Comparison of ENCODE assay signal across 8 cellular contexts in the genomic region with DNA sequence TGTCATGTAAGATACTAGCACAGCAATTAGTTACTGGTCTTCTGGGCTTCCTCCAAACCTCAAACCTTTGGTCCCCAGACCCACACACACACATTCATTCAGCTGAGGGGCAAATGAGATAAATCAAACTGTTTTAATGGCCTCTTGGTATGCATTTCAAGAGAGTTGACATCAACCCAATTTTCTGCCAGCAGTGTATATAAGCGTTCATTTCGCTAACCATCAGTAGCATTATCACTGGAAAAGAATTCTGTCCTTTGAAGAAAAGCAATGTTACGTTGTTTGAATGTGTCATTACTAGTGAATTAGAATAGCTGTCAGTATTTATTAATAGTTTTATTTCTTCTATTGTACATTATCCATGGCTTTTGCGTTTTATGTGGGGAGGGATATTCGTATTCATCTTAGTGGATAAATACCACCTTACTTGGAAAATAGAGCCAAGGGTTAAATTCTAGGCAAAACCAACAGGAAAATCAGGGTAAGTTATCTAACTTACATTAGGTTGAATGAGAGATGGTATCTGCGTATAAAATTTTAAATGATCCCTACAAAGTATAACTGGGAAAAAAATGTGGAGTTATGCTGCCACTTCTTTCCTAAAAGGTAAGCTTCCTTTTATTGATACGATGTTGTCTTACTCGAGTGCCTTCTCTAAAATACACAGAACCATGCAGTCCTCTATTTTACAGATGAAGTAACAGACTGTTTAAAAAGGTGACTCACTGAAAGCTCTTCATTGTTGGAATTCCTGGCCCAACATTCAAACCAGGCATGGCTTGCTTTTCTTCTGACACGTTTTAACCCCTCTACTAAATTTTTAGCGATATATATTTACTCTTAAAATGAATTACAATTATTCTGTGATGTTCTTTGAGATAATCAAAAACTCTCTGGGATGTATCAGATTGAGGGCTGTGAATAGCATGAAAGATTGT. TPM values are rescaled to one million over a fixed set of nuclear protein-coding genes. Genes with fewer than 3 reads are reported as not detected.
DNase-seq lines count a peak whose midpoint lies in the region; ATAC-seq and TF ChIP-seq lines count a peak whose summit lies in the region.

No MANE protein-coding gene starts in this region.

- DNase-seq in DMS53 treated with DMSO at 0.1 percent for 48 hours (lab: John Stamatoyannopoulos, UW; ENCODE audit: unreplicated experiment): peak; percentile 54
- peak; percentile 62 to 85 for DNase-seq in cardiac fibroblast (ENCODE audit: low read depth in 2 of 2)
- no peak for DNase-seq in naive thymus-derived CD8-positive, alpha-beta T cell
- no peak for DNase-seq in NCI-H2029 (lab: John Stamatoyannopoulos, UW)
- DNase-seq in NCI-H1694 (lab: John Stamatoyannopoulos, UW): no peak
- no peak for DNase-seq in NCI-H524 treated with DMSO at 0.1 percent for 48 hours (lab: John Stamatoyannopoulos, UW)

- no peaks in the 10 kb centered on the region for H3K9me2 ChIP-seq in Loucy (replicated peaks; ENCODE audit: low read depth, low read length)

- no peaks in the 10 kb centered on the region for H3K27me3 ChIP-seq in Loucy (ENCODE audit: insufficient read depth, low read length, poor library complexity, severe bottlenecking)

- H3K27me3 Mint-ChIP-seq in naive thymus-derived CD8-positive, alpha-beta T cell: peaks cover 0 to 4% (median 0%) of the 10 kb centered on the region in 5 donors

- no peaks in the 10 kb centered on the region for H3K36me3 ChIP-seq in Loucy (ENCODE audit: insufficient read depth, low read length)

- no peak for ATAC-seq in naive thymus-derived CD8-positive, alpha-beta T cell
- no peak for ATAC-seq in esophagus mucosa

- POLR2A ChIA-PET in naive thymus-derived CD8-positive, alpha-beta T cell (lab: Charles Lee): no interaction called here

- TF ChIP-seq CTCF in Loucy (conservative IDR thresholded peaks at IDR 0.05; ENCODE audit: low read length) (no peak), cardiac fibroblast (IDR thresholded peaks at IDR 0.05; ENCODE audit: low read depth, low read length) (no peak)

- H3K79me2 ChIP-seq in Loucy (ENCODE audit: insufficient read depth, low read length): peaks cover 44% of the 10 kb centered on the region

- H3K4me1 ChIP-seq in Loucy (ENCODE audit: insufficient read depth, low read length, poor library complexity, severe bottlenecking): peaks cover 35% of the 10 kb centered on the region

- no peaks in the 10 kb centered on the region for H3K9me3 Mint-ChIP-seq in naive thymus-derived CD8-positive, alpha-beta T cell

- peak overlapping the region; percentile 83 for H3K9ac ChIP-seq in Loucy (ENCODE audit: low read depth, low read length, poor library complexity, severe bottlenecking)

- peak overlapping the region; percentile 46 to 94 (median 90) for H3K4me3 Mint-ChIP-seq in naive thymus-derived CD8-positive, alpha-beta T cell

- no peaks in the 10 kb centered on the region for H3K9me3 ChIP-seq in Loucy (ENCODE audit: insufficient read depth, low read depth, low read length)

- H3K4me3 ChIP-seq in Loucy (ENCODE audit: low read length, poor library complexity, severe bottlenecking) (peak overlapping the region; percentile 87), cardiac fibroblast (replicated peaks in 1 of 2; ENCODE audit: low read depth in 2 of 2, low read length in 2 of 2) (peak overlapping the region in 1 of 2 donors; percentile 76)

- H4K20me1 ChIP-seq in Loucy (ENCODE audit: insufficient read depth, low read length, poor library complexity, severe bottlenecking): peaks cover 19% of the 10 kb centered on the region

- H2AFZ ChIP-seq in Loucy (ENCODE audit: low read length): no peak overlapping the region

- H3K4me1 Mint-ChIP-seq in naive thymus-derived CD8-positive, alpha-beta T cell: peaks cover 16 to 48% (median 38%) of the 10 kb centered on the region in 4 donors

- 0 out of 2 replicates have a peak, but pooled peaks cover 2% of the 10 kb centered on the region for H3F3A ChIP-seq in Loucy (ENCODE audit: low read depth)

- peak overlapping the region in 6 of 10 donors; percentile 90 to 95 (median 92) for H3K27ac Mint-ChIP-seq in naive thymus-derived CD8-positive, alpha-beta T cell

- peak overlapping the region; percentile 90 for H3K4me2 ChIP-seq in Loucy (ENCODE audit: low read depth, low read length, poor library complexity, severe bottlenecking)

- no peaks in the 10 kb centered on the region for H3K36me3 Mint-ChIP-seq in naive thymus-derived CD8-positive, alpha-beta T cell

RNA-seq across cellular contexts. Expression of a gene that starts 2.0 kb away (rescaled TPM):
- 10 to 100 TPM; 63.9 to 71.1 TPM for total RNA-seq in naive thymus-derived CD8-positive, alpha-beta T cell
- 10 to 100 TPM; 29.8 to 41.0 (median 34.8) TPM for polyA plus RNA-seq in naive thymus-derived CD8-positive, alpha-beta T cell
- total RNA-seq in esophagus mucosa: 30.0 TPM

Comparison
In these comparisons a context has a peak if more than half of its experiments do, and no peak if none do; other contexts are left out.
1. DNase-seq: peak in DMS53 treated with DMSO at 0.1 percent for 48 hours (single experiment) and cardiac fibroblast (2 of 2); none in naive thymus-derived CD8-positive, alpha-beta T cell (0 of 10), NCI-H2029 (single experiment), NCI-H1694 (single experiment) and NCI-H524 treated with DMSO at 0.1 percent for 48 hours (single experiment).